In genomic region chr19:56538254-56538760, GRCh38 we compare ENCODE assay signal across 8 cellular contexts. TPM values are rescaled to one million over a fixed set of nuclear protein-coding genes. Genes with fewer than 3 reads are reported as not detected.
DNase-seq lines count a peak whose midpoint lies in the region; ATAC-seq and TF ChIP-seq lines count a peak whose summit lies in the region.

No MANE protein-coding gene starts in this region.

- no peaks in the 10 kb centered on the region for H3K27me3 ChIP-seq in HAP-1 (ENCODE audit: low read depth)
- H3K27me3 ChIP-seq in mammary epithelial cell (ENCODE audit: insufficient read depth, low read length) = no peaks in the 10 kb centered on the region
- peaks cover 7% of the 10 kb centered on the region for H3K27me3 ChIP-seq in iPS-18a (ENCODE audit: control insufficient read depth, insufficient read depth, low read length)

- TF ChIP-seq CTCF in WTC11 (IDR thresholded peaks at IDR 0.05) = no peak
- no peak for TF ChIP-seq CTCF in mammary epithelial cell (conservative IDR thresholded peaks at IDR 0.05 in 1 of 2, IDR thresholded peaks at IDR 0.05 in 1 of 2; ENCODE audit: extremely low read depth in 1 of 2, insufficient read depth in 1 of 2, low read depth in 1 of 2, low read length in 2 of 2)

- no peaks in the 10 kb centered on the region for H4K20me1 ChIP-seq in mammary epithelial cell (ENCODE audit: insufficient read depth, low read length)

- DNase-seq in CMK (ENCODE audit: low read depth) (peak; percentile 91), HAP-1 (ENCODE audit: low spot score in 2 of 2) (peak; percentile 84 to 95), NCI-H1930 (lab: John Stamatoyannopoulos, UW) (peak; percentile 84 to 95), WTC11 (ENCODE audit: low spot score) (peak; percentile 84), mammary epithelial cell (peak; percentile 87), skeletal muscle cell (ENCODE audit: low read depth) (peak; percentile 67)

- H3K27ac ChIP-seq in mammary epithelial cell (ENCODE audit: insufficient read depth, low read depth, low read length) (peak overlapping the region; percentile 18), iPS-18a (ENCODE audit: low read length) (no peak overlapping the region)

- peak; percentile 95 for ATAC-seq in WTC11
- no peak for ATAC-seq in GM18870 (IDR thresholded peaks at IDR 0.05; ENCODE audit: unreplicated experiment)

- POLR2A ChIA-PET in WTC11 (lab: Charles Lee) = no interaction called here

- 2% methylated on average over 17 of the region's 46 CpGs for WGBS in mammary epithelial cell (ENCODE audit: low coverage, missing lambda C conversion rate)

- H3K36me3 Mint-ChIP-seq in WTC11 = peaks cover 49% of the 10 kb centered on the region

- peaks cover 11% of the 10 kb centered on the region for H3K27me3 Mint-ChIP-seq in WTC11 (ENCODE audit: low read depth)

- peak overlapping the region; percentile 69 for H3K4me2 ChIP-seq in mammary epithelial cell (ENCODE audit: insufficient read depth, low read depth, low read length)

- H3K4me1 ChIP-seq in HAP-1 (no peaks in the 10 kb centered on the region; the same call in none of the 2 replicates), mammary epithelial cell (ENCODE audit: insufficient read depth, low read length) (no peaks in the 10 kb centered on the region), iPS-18a (ENCODE audit: control insufficient read depth, low read depth, low read length) (no peaks in the 10 kb centered on the region)

- H3K36me3 ChIP-seq in HAP-1 (replicated peaks) (0 out of 2 replicates have a peak, but pooled peaks cover 2% of the 10 kb centered on the region), mammary epithelial cell (ENCODE audit: insufficient read depth, low read length) (no peaks in the 10 kb centered on the region), iPS-18a (ENCODE audit: control insufficient read depth, low read depth, low read length) (no peaks in the 10 kb centered on the region)

- intact Hi-C loops in mammary epithelial cell (cut with micrococcal nuclease) = loop anchor here (1.0 to 10.0 kb wide), 4 partner anchors 29 to 134 kb away; partner anchors contain the start of genes ZNF470 and ZNF583

- no peak overlapping the region for H3K9ac ChIP-seq in mammary epithelial cell (ENCODE audit: insufficient read depth, low read length)
- H3K9ac ChIP-seq in iPS-18a (ENCODE audit: low read length) = no peak overlapping the region

- H3K4me3 Mint-ChIP-seq in WTC11 = peak overlapping the region; percentile 71

- CTCF ChIA-PET in WTC11 (lab: Charles Lee) = interaction anchor here (0.7 kb wide), 1 partner anchor 229 kb away, joined by 3 read pairs; no protein-coding TSS in a partner anchor
- CTCF ChIA-PET in mammary epithelial cell (lab: Charles Lee; ENCODE audit: low non-redundant PET) = no interaction called here

- H3K9me3 Mint-ChIP-seq in WTC11 = peaks cover 61% of the 10 kb centered on the region

- no peaks in the 10 kb centered on the region for H3K79me2 ChIP-seq in mammary epithelial cell (ENCODE audit: insufficient read depth, low read length)

- dilution Hi-C loops in mammary epithelial cell (cut with HindIII; ENCODE audit: low sequenced_read_pairs) = no loop called here

- BruUV-seq in mammary epithelial cell (replicated peaks; lab: Mats Ljungman, UMichigan) = no TSS peak

- peak overlapping the region; percentile 90 for H3K4me3 ChIP-seq in HAP-1
- H3K4me3 ChIP-seq in mammary epithelial cell (replicated peaks in 1 of 3; ENCODE audit: insufficient read depth in 1 of 3, low read depth in 2 of 3, low read length in 3 of 3) = peak overlapping the region; percentile 74 to 89 (median 75)
- H3K4me3 ChIP-seq in iPS-18a (ENCODE audit: low read length) = peak overlapping the region; percentile 75
- H3K4me3 ChIP-seq in skeletal muscle cell (ENCODE audit: low read depth, low read length) = peak overlapping the region; percentile 77

- H3K9me3 ChIP-seq in HAP-1 (peaks cover 7% of the 10 kb centered on the region; the same call in 1 of the 2 replicates), mammary epithelial cell (replicated peaks; ENCODE audit: insufficient read depth, low read length) (peaks cover 27% of the 10 kb centered on the region), iPS-18a (ENCODE audit: control insufficient read depth, low read depth, low read length) (peaks cover 52% of the 10 kb centered on the region)

- in situ Hi-C loops in HAP-1 (cut with MboI; ENCODE audit: low sequenced_read_pairs) (no loop called here), mammary epithelial cell (cut with MboI; ENCODE audit: low sequenced_read_pairs in 2 of 2) (no loop called here)

- peak overlapping the region; percentile 97 for H2AFZ ChIP-seq in mammary epithelial cell (ENCODE audit: low read depth, low read length)

- no peak overlapping the region; the same call in 1 of the 2 replicates for H3K27ac Mint-ChIP-seq in WTC11

- 0 out of 2 replicates have a peak, but pooled peaks cover 3% of the 10 kb centered on the region for H3K4me1 Mint-ChIP-seq in WTC11

TF ChIP-seq in WTC11, 78 proteins besides CTCF, POLR2A, EP300 and RAD21:
- TF ChIP-seq SP1 (CRISPR knock-in tag; conservative IDR thresholded peaks at IDR 0.05) (peak; percentile 80; the same call in 1 of the 2 replicates), USF2 (CRISPR knock-in tag; IDR thresholded peaks at IDR 0.05) (no peak), ZNF423 (CRISPR knock-in tag; IDR thresholded peaks at IDR 0.05) (no peak), TCF7 (CRISPR knock-in tag; IDR thresholded peaks at IDR 0.05; ENCODE audit: low read depth) (no peak), ERG (CRISPR knock-in tag; IDR thresholded peaks at IDR 0.05) (no peak)
- TF ChIP-seq, protein P1, sequence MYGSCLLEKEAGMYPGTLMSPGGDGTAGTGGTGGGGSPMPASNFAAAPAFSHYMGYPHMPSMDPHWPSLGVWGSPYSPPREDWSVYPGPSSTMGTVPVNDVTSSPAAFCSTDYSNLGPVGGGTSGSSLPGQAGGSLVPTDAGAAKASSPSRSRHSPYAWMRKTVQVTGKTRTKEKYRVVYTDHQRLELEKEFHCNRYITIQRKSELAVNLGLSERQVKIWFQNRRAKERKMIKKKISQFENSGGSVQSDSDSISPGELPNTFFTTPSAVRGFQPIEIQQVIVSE (CRISPR knock-in tag; IDR thresholded peaks at IDR 0.05; ENCODE audit: borderline replicate concordance) = no peak
- TF ChIP-seq, protein P2, sequence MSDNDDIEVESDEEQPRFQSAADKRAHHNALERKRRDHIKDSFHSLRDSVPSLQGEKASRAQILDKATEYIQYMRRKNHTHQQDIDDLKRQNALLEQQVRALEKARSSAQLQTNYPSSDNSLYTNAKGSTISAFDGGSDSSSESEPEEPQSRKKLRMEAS (CRISPR knock-in tag; IDR thresholded peaks at IDR 0.05) = peak; percentile 21; the same call in 1 of the 2 replicates
- TF ChIP-seq, protein P3, sequence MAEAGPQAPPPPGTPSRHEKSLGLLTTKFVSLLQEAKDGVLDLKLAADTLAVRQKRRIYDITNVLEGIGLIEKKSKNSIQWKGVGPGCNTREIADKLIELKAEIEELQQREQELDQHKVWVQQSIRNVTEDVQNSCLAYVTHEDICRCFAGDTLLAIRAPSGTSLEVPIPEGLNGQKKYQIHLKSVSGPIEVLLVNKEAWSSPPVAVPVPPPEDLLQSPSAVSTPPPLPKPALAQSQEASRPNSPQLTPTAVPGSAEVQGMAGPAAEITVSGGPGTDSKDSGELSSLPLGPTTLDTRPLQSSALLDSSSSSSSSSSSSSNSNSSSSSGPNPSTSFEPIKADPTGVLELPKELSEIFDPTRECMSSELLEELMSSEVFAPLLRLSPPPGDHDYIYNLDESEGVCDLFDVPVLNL (CRISPR knock-in tag; IDR thresholded peaks at IDR 0.05; ENCODE audit: borderline replicate concordance, low read depth) = no peak

RNA-seq across cellular contexts. Expression of gene ZFP28, which starts 0.4 kb away (rescaled TPM):
- total RNA-seq in WTC11 (2021) = 2.8 to 4.6 TPM (median 3.7 TPM) in 3 replicates
- total RNA-seq in mammary epithelial cell = 1 to 10 TPM; 8.0 to 9.7 TPM
- 1.9 TPM for polyA plus RNA-seq in mammary epithelial cell
- polyA minus RNA-seq in mammary epithelial cell = 1.3 TPM

RNA-seq across cellular contexts. Expression of gene ZNF470, which starts 29.0 kb away (rescaled TPM):
- 6.0 to 6.5 TPM (median 6.2 TPM) in 3 replicates for total RNA-seq in WTC11 (2021)
- total RNA-seq in mammary epithelial cell = 1 to 10 TPM; 4.3 to 5.8 TPM
- polyA plus RNA-seq in mammary epithelial cell = 0.85 TPM
- 2.3 TPM for polyA minus RNA-seq in mammary epithelial cell

RNA-seq across cellular contexts. Expression of gene ZNF471, which starts 30.7 kb away (rescaled TPM):
- total RNA-seq in WTC11 (2021) (0.98 to 1.5 TPM (median 1.5 TPM) in 3 replicates), mammary epithelial cell (1 to 10 TPM; 4.3 to 8.2 TPM)
- polyA plus RNA-seq in mammary epithelial cell = 0.78 TPM
- polyA minus RNA-seq in mammary epithelial cell = not detected

RNA-seq across cellular contexts. Expression of gene ZNF71, which starts 56.8 kb away (rescaled TPM):
- total RNA-seq in WTC11 (2021) = 6.7 to 8.0 TPM (median 7.0 TPM) in 3 replicates
- total RNA-seq in mammary epithelial cell = 10 to 100 TPM in 1 of 2 donors, 1 to 10 TPM in 1; 6.7 to 12.5 TPM
- polyA plus RNA-seq in mammary epithelial cell = 5.7 TPM
- polyA minus RNA-seq in mammary epithelial cell = 2.0 TPM
